ENCODE assay signal across 8 cellular contexts in the genomic region with DNA sequence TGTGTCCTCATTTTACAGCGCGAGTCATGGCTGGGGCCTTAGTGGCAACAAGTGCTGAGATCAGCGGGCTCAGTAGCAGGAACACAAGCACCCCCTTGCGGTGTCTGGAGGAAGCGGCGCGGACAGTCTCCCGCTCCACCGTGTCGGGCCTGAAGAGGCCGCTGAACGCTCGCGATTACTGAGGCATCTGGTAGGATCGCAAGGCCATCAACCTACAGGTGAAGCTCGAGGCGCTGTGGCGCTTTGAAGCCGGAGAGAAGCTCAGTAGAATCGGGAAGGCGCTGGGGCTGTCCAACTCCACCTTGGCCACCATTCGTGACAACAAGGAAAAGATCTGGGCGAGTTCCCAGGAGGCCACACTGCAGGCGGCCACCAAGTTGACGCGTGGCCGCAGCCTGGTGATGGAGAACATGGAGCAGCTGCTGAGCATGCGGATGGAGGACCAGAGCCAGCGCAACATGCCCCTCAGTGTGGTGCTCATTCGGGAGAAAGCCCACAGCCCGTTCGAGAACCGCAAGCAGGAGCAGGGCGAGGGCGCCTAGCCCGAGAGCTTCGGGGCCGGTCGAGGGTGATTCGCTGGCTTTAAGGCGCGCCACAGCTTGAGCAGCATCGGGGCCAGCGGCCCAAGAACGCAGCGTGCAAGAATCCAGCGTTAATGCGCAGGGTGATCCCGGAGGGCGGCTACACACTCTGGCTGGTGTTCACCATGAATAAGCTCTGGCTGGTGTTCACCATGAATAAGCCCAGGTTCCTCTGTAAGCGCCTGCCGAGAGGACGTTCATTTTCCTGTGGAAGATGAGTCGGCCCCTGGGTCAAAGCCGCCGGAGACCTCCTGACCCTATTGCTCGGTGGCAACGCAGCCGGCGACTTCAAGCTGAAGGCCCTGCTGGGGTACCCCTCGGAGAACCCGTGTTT. TPM values are rescaled to one million over a fixed set of nuclear protein-coding genes. Genes with fewer than 3 reads are reported as not detected.
DNase-seq lines count a peak whose midpoint lies in the region; ATAC-seq and TF ChIP-seq lines count a peak whose summit lies in the region.

No MANE protein-coding gene starts in this region.

- H3K9ac ChIP-seq in mesendoderm (ENCODE audit: low read length): peak overlapping the region; percentile 42

- H3K18ac ChIP-seq in mesendoderm (ENCODE audit: low read length): no peak overlapping the region

- no peak overlapping the region for H4K8ac ChIP-seq in mesendoderm (ENCODE audit: low read depth, low read length)

- H3K27me3 ChIP-seq in DOHH2 (ENCODE audit: control insufficient read depth, low read length) (no peaks in the 10 kb centered on the region), dorsolateral prefrontal cortex (no peaks in the 10 kb centered on the region), mesendoderm (ENCODE audit: insufficient read depth, low read length, poor library complexity) (no peaks in the 10 kb centered on the region)

- H3K36me3 ChIP-seq in DOHH2 (ENCODE audit: control insufficient read depth, low read length) (peaks cover 16% of the 10 kb centered on the region), mesendoderm (ENCODE audit: control insufficient read depth, insufficient read depth, low read length) (no peaks in the 10 kb centered on the region)

- no peaks in the 10 kb centered on the region for H3K9me2 ChIP-seq in DOHH2 (replicated peaks; ENCODE audit: control insufficient read depth, low read length)

- H4K20me1 ChIP-seq in DOHH2 (ENCODE audit: control insufficient read depth, insufficient read depth, low read depth, low read length): no peaks in the 10 kb centered on the region

- intact Hi-C loops in dorsolateral prefrontal cortex (cut with DNase I): no loop called here

- H2BK5ac ChIP-seq in mesendoderm (ENCODE audit: low read length): no peak overlapping the region

- H3K23ac ChIP-seq in mesendoderm (ENCODE audit: low read length): no peak overlapping the region

- H3K4me2 ChIP-seq in DOHH2 (ENCODE audit: low read length): peak overlapping the region; percentile 17; the same call in 1 of the 2 replicates
- H3K4me2 ChIP-seq in mesendoderm (ENCODE audit: low read length): no peak overlapping the region

- H4K5ac ChIP-seq in mesendoderm (ENCODE audit: low read length): no peak overlapping the region

- H3K79me1 ChIP-seq in mesendoderm (ENCODE audit: low read length): peaks cover 2% of the 10 kb centered on the region

- TF ChIP-seq CTCF in DOHH2 (IDR thresholded peaks at IDR 0.05; ENCODE audit: low read depth, low read length, poor library complexity, severe bottlenecking) (peak; percentile 99), dorsolateral prefrontal cortex (IDR thresholded peaks at IDR 0.05 in 54 of 56, conservative IDR thresholded peaks at IDR 0.05 in 2 of 56; ENCODE audit: low read depth in 1 of 56, partially characterized antibody in 56 of 56) (peak; percentile 24 to 92 (median 84))

- DNase-seq in activated CD4-positive, alpha-beta T cell treated with anti-CD3 and anti-CD28 coated beads for 48 hours: peak; percentile 95
- DNase-seq in dorsolateral prefrontal cortex (peak; percentile 66 to 87 (median 78)), mesendoderm (peak; percentile 96), NCI-H2227 (lab: John Stamatoyannopoulos, UW; ENCODE audit: unreplicated experiment) (no peak), COLO829 (ENCODE audit: low spot score) (no peak)
- DNase-seq in stimulated activated CD8-positive, alpha-beta memory T cell treated with anti-CD3 and anti-CD28 coated beads, Interleukin-15, amount 100 ng/mL, for 4 hours (ENCODE audit: low read depth in 2 of 2): peak; percentile 75 to 83

- no peak overlapping the region for H3K4ac ChIP-seq in mesendoderm (ENCODE audit: low read depth, low read length)

- no peak overlapping the region for H2BK15ac ChIP-seq in mesendoderm (replicated peaks; ENCODE audit: low read depth)

- ATAC-seq in HG02798 (IDR thresholded peaks at IDR 0.05; ENCODE audit: poor library complexity, unreplicated experiment): peak; percentile 76

- H3K56ac ChIP-seq in mesendoderm (ENCODE audit: low read length): no peak overlapping the region

- H3K27ac ChIP-seq in DOHH2 (ENCODE audit: low read depth, low read length): no peak overlapping the region
- H3K27ac ChIP-seq in dorsolateral prefrontal cortex: peak overlapping the region in 25 of 59 donors; percentile 1 to 73 (median 49)
- H3K27ac ChIP-seq in mesendoderm (ENCODE audit: low read depth, low read length): no peak overlapping the region

- H3K4me3 ChIP-seq in DOHH2 (ENCODE audit: low read length): no peak overlapping the region
- H3K4me3 ChIP-seq in dorsolateral prefrontal cortex: peak overlapping the region in 3 of 59 donors; percentile 10 to 13 (median 12)
- no peak overlapping the region for H3K4me3 ChIP-seq in mesendoderm (ENCODE audit: low read length)

- H3F3A ChIP-seq in DOHH2 (ENCODE audit: control insufficient read depth, insufficient read depth): peaks cover 9% of the 10 kb centered on the region

- no peak overlapping the region for H2AK5ac ChIP-seq in mesendoderm (ENCODE audit: low read length)

- peaks cover 24% of the 10 kb centered on the region for H3K4me1 ChIP-seq in DOHH2 (ENCODE audit: control insufficient read depth, low read length)
- no peaks in the 10 kb centered on the region for H3K4me1 ChIP-seq in mesendoderm (ENCODE audit: control insufficient read depth, low read depth, low read length)

- no peaks in the 10 kb centered on the region for H3K9me3 ChIP-seq in DOHH2 (ENCODE audit: control insufficient read depth, insufficient read depth, low read length)

- H3K79me2 ChIP-seq in DOHH2 (ENCODE audit: control insufficient read depth, low read length): peaks cover 34% of the 10 kb centered on the region
- no peaks in the 10 kb centered on the region for H3K79me2 ChIP-seq in mesendoderm (ENCODE audit: control insufficient read depth, insufficient read depth, low read length)

- no CpG with 5 or more reads among the region's 62 CpGs for WGBS in mesendoderm (ENCODE audit: extremely low coverage, insufficient coverage, low lambda C conversion rate)

- H2BK120ac ChIP-seq in mesendoderm (ENCODE audit: low read depth, low read length): no peak overlapping the region

RNA-seq across cellular contexts. Expression of gene MZF1, which starts 8.3 kb away (rescaled TPM):
- total RNA-seq in dorsolateral prefrontal cortex: 10 to 100 TPM; 26.3 to 56.0 (median 39.2) TPM
- 6.5 TPM for polyA plus RNA-seq in mesendoderm (2013, experiment 1 of 2)
- 6.3 TPM for polyA plus RNA-seq in mesendoderm (2013, experiment 2 of 2)

RNA-seq across cellular contexts. Expression of gene UBE2M, which starts 23.1 kb away (rescaled TPM):
- total RNA-seq in dorsolateral prefrontal cortex: 100 to 1,000 TPM in 116 of 120 experiments, 10 to 100 TPM in 4; 77.3 to 195 (median 134) TPM
- 86.4 TPM for polyA plus RNA-seq in mesendoderm (2013, experiment 1 of 2)
- polyA plus RNA-seq in mesendoderm (2013, experiment 2 of 2): 88.0 TPM

RNA-seq across cellular contexts. Expression of gene CHMP2A, which starts 26.6 kb away (rescaled TPM):
- 100 to 1,000 TPM in 58 of 120 experiments, 10 to 100 TPM in 62; 72.8 to 126 (median 99.8) TPM for total RNA-seq in dorsolateral prefrontal cortex
- polyA plus RNA-seq in mesendoderm (2013, experiment 1 of 2): 60.0 TPM
- polyA plus RNA-seq in mesendoderm (2013, experiment 2 of 2): 58.5 TPM

RNA-seq across cellular contexts. Expression of gene TRIM28, which starts 37.6 kb away (rescaled TPM):
- 100 to 1,000 TPM; 130 to 228 (median 176) TPM for total RNA-seq in dorsolateral prefrontal cortex
- polyA plus RNA-seq in mesendoderm (2013, experiment 1 of 2): 1,044 TPM
- polyA plus RNA-seq in mesendoderm (2013, experiment 2 of 2): 1,033 TPM

Comparison
In these comparisons a context has a peak if more than half of its experiments do, and no peak if none do; other contexts are left out.
1. DNase-seq: peak in activated CD4-positive, alpha-beta T cell treated with anti-CD3 and anti-CD28 coated beads for 48 hours (single experiment), dorsolateral prefrontal cortex (10 of 10), mesendoderm (single experiment) and stimulated activated CD8-positive, alpha-beta memory T cell treated with anti-CD3 and anti-CD28 coated beads, Interleukin-15, amount 100 ng/mL, for 4 hours (2 of 2); none in NCI-H2227 (single experiment) and COLO829 (single experiment).